Comparison of ENCODE assay signal across 18 cellular contexts in genomic region chr6:86148586-86148985, GRCh38.
"Had no signal": no experiment of that assay in that cellular context is flagged by ENCODE, and none has a peak within 500 bp of the region (broad histone marks: within the 10 kb centered on the region; RNA-seq: fewer than 3 reads in every experiment).

No MANE protein-coding gene starts in this region.

- H3K4me3 ChIP-seq: left ventricle myocardium inferior, right atrium auricular region, skin epidermis, suprapubic skin, thoracic aorta, tibial artery, uterus had no signal

- H3K36me3 ChIP-seq: left ventricle myocardium inferior, neutrophil, right atrium auricular region, suprapubic skin, thoracic aorta, tibial artery, uterus had no signal

- H3K9me3 ChIP-seq: left ventricle myocardium inferior, neutrophil, right atrium auricular region, suprapubic skin, thoracic aorta, tibial artery, uterus had no signal

- ATAC-seq: left colon; naive thymus-derived CD8-positive, alpha-beta T cell; sciatic nerve; stimulated activated effector memory CD8-positive, alpha-beta T cell treated with anti-CD3 and anti-CD28 coated beads, Interleukin-12 subunit alpha, Interleukin-12 subunit beta, amount 100 ng/mL, for 72 hours had no signal

- H3K27me3 ChIP-seq: neutrophil, right atrium auricular region, suprapubic skin, tibial artery, uterus had no signal

- H3K4me1 ChIP-seq: left ventricle myocardium inferior, right atrium auricular region, suprapubic skin, uterus had no signal

- H3K27ac ChIP-seq: left ventricle myocardium inferior, neutrophil, right atrium auricular region, skin epidermis, suprapubic skin, thoracic aorta, tibial artery, uterus had no signal

- DNase-seq: hypothalamus; immature natural killer cell; kidney; left colon; left ventricle myocardium inferior; naive thymus-derived CD8-positive, alpha-beta T cell; occipital lobe; stimulated activated CD4-positive, alpha-beta T cell treated with anti-CD3 and anti-CD28 coated beads, Interleukin-4, amount 100 ng/mL, for 24 hours; stimulated activated naive CD4-positive, alpha-beta T cell; tibial artery; uterus had no signal
